8 cellular contexts compared by ENCODE assay signal in genomic region chr9:89179535-89179919, GRCh38. TPM values are rescaled to one million over a fixed set of nuclear protein-coding genes. Genes with fewer than 3 reads are reported as not detected.
DNase-seq lines count a peak whose midpoint lies in the region; ATAC-seq, FAIRE-seq and TF ChIP-seq lines count a peak whose summit lies in the region.

No MANE protein-coding gene starts in this region.

- no peak for DNase-seq in CD8-positive, alpha-beta memory T cell
- DNase-seq in NCI-H2227 treated with DMSO at 0.1 percent for 48 hours (lab: John Stamatoyannopoulos, UW) (peak; percentile 8), H1 (ENCODE audit: low read depth in 1 of 2, low spot score in 2 of 2) (no peak), natural killer cell (no peak), iPS-NIHi11 (ENCODE audit: low spot score) (no peak), HK-2 (ENCODE audit: unreplicated experiment) (no peak), SIG-M5 (lab: John Stamatoyannopoulos, UW) (no peak)

- 11% methylated on average over 6 of the region's 6 CpGs; no CpG with 5 or more reads in 1 of the 2 experiments for WGBS in H1 (ENCODE audit: extremely low coverage in 1 of 2, insufficient coverage in 1 of 2, insufficient read length in 1 of 2, insufficient replicate concordance in 2 of 2, low coverage in 1 of 2, low lambda C conversion rate in 2 of 2, missing lambda C conversion rate in 1 of 2), 2 experiments

- peak overlapping the region in 1 of 4 experiments; percentile 49; a peak in 2 of 7 replicates for H3K9ac ChIP-seq in H1 (replicated peaks in 1 of 4; ENCODE audit: extremely low read depth in 1 of 4, low read depth in 3 of 4, low read length in 3 of 4)

- H3K18ac ChIP-seq in H1 (ENCODE audit: extremely low read depth, low read length): peak overlapping the region; percentile 91

- H4K91ac ChIP-seq in H1 (replicated peaks; ENCODE audit: insufficient read length, low read length): peak overlapping the region; percentile 26

- H2AFZ ChIP-seq in H1 (ENCODE audit: low read length): peak overlapping the region; percentile 11; the same call in 1 of the 2 replicates

- no peak overlapping the region for H3K23ac ChIP-seq in H1 (ENCODE audit: insufficient read length)

- FAIRE-seq in H1 (lab: Jason Lieb, UNC): no peak

- H2BK120ac ChIP-seq in H1 (replicated peaks; ENCODE audit: low read depth, low read length): no peak overlapping the region

- no peak for TF ChIP-seq EP300 in H1 (IDR thresholded peaks at IDR 0.05; ENCODE audit: borderline replicate concordance in 1 of 2, low read depth in 2 of 2, low read length in 2 of 2)

- H3K56ac ChIP-seq in H1 (replicated peaks; ENCODE audit: insufficient read length, low read depth, low read length): no peak overlapping the region

- peak overlapping the region; percentile 10 for H3K4ac ChIP-seq in H1 (replicated peaks; ENCODE audit: insufficient read length, low read depth, low read length)

- TF ChIP-seq POLR2A in H1 (IDR thresholded peaks at IDR 0.05; ENCODE audit: control extremely low read depth in 1 of 2, low read depth in 2 of 2, low read length in 2 of 2): no peak

- CTCF ChIA-PET in CD8-positive, alpha-beta memory T cell (lab: Charles Lee): no interaction called here
- CTCF ChIA-PET in H1 (lab: Charles Lee; ENCODE audit: partially characterized antibody): no interaction called here

- 0 out of 2 replicates have a peak overlapping the region, but pooled peaks have one; percentile 50 for H2BK12ac ChIP-seq in H1 (ENCODE audit: low read depth, low read length)

- H3K14ac ChIP-seq in H1 (ENCODE audit: insufficient read length): no peak overlapping the region

- intact Hi-C loops in natural killer cell (cut with micrococcal nuclease): no loop called here

- H3K4me1 ChIP-seq in CD8-positive, alpha-beta memory T cell (ENCODE audit: insufficient read depth, low read length): peaks cover 12% of the 10 kb centered on the region
- peaks cover 6 to 21% (median 11%) of the 10 kb centered on the region in 4 experiments; a peak in 6 of 7 replicates for H3K4me1 ChIP-seq in H1 (replicated peaks in 1 of 4; ENCODE audit: control insufficient read depth in 3 of 4, insufficient read depth in 4 of 4, low read length in 3 of 4)

- peak overlapping the region; percentile 92; the same call in 1 of the 2 replicates for H2BK5ac ChIP-seq in H1 (ENCODE audit: low read depth, low read length)

- H2BK20ac ChIP-seq in H1 (ENCODE audit: low read length): peak overlapping the region; percentile 88

- H3K4me2 ChIP-seq in H1 (ENCODE audit: insufficient read depth in 1 of 2, low read depth in 2 of 2, low read length in 2 of 2): peak overlapping the region; percentile 82 to 99

- H3K36me3 Mint-ChIP-seq in CD8-positive, alpha-beta memory T cell: no peaks in the 10 kb centered on the region
- H3K36me3 Mint-ChIP-seq in natural killer cell: no peaks in the 10 kb centered on the region

- peaks cover 17% of the 10 kb centered on the region for H3K27me3 ChIP-seq in CD8-positive, alpha-beta memory T cell (ENCODE audit: insufficient read depth, low read length, poor library complexity, severe bottlenecking)
- peaks cover 0 to 36% (median 20%) of the 10 kb centered on the region in 4 experiments; a peak in 5 of 7 replicates for H3K27me3 ChIP-seq in H1 (replicated peaks in 1 of 4; ENCODE audit: control insufficient read depth in 3 of 4, extremely low read depth in 1 of 4, insufficient read depth in 3 of 4, low read length in 3 of 4)

- peak overlapping the region in 4 of 7 donors; percentile 19 to 69 (median 48) for H3K4me3 Mint-ChIP-seq in CD8-positive, alpha-beta memory T cell
- H3K4me3 Mint-ChIP-seq in natural killer cell: peak overlapping the region; percentile 75

- peaks cover 13% of the 10 kb centered on the region for H3K23me2 ChIP-seq in H1 (ENCODE audit: low read depth, low read length)

- H3K9me3 ChIP-seq in CD8-positive, alpha-beta memory T cell (ENCODE audit: low read length): no peaks in the 10 kb centered on the region
- no peaks in the 10 kb centered on the region for H3K9me3 ChIP-seq in H1 (ENCODE audit: insufficient read depth in 2 of 2, low read depth in 1 of 2, low read length in 1 of 2)

- peaks cover 29 to 67% of the 10 kb centered on the region in 2 donors for H3K27me3 Mint-ChIP-seq in CD8-positive, alpha-beta memory T cell
- peaks cover 43 to 66% of the 10 kb centered on the region in 2 donors for H3K27me3 Mint-ChIP-seq in natural killer cell (ENCODE audit: low read depth in 2 of 2)

- H3K4me1 Mint-ChIP-seq in CD8-positive, alpha-beta memory T cell: peaks cover 16 to 22% (median 17%) of the 10 kb centered on the region in 3 donors
- H3K4me1 Mint-ChIP-seq in natural killer cell: peaks cover 8 to 19% of the 10 kb centered on the region in 2 donors

- peaks cover 0 to 5% (median 0%) of the 10 kb centered on the region in 5 donors for H3K9me3 Mint-ChIP-seq in CD8-positive, alpha-beta memory T cell
- H3K9me3 Mint-ChIP-seq in natural killer cell: no peaks in the 10 kb centered on the region

- peaks cover 0 to 6% of the 10 kb centered on the region in 2 experiments; a peak in 3 of 4 replicates for H3K79me2 ChIP-seq in H1 (ENCODE audit: control insufficient read depth in 1 of 2, insufficient read depth in 2 of 2, low read length in 2 of 2)

- POLR2A ChIA-PET in CD8-positive, alpha-beta memory T cell (lab: Charles Lee): no interaction called here
- POLR2A ChIA-PET in H1 (lab: Charles Lee; ENCODE audit: partially characterized antibody): interaction anchor here (0.8 to 2.4 kb wide), 4 partner anchors 19 to 132 kb away, joined by 3 to 11 read pairs (median 6); partner anchors contain the start of gene CKS2

- TF ChIP-seq CTCF in H1 (IDR thresholded peaks at IDR 0.05; ENCODE audit: control extremely low read depth in 1 of 3, insufficient read depth in 1 of 3, low read depth in 1 of 3, low read length in 3 of 3) (no peak), natural killer cell (IDR thresholded peaks at IDR 0.05) (no peak)

- no peak overlapping the region for H4K8ac ChIP-seq in H1 (ENCODE audit: extremely low read depth, insufficient read depth, low read length)

- peak overlapping the region in 1 of 8 donors; percentile 43 for H3K27ac Mint-ChIP-seq in CD8-positive, alpha-beta memory T cell
- H3K27ac Mint-ChIP-seq in natural killer cell: no peak overlapping the region

- no peak for TF ChIP-seq RAD21 in H1 (IDR thresholded peaks at IDR 0.05 in 1 of 2, conservative IDR thresholded peaks at IDR 0.05 in 1 of 2; ENCODE audit: low read depth in 2 of 2, low read length in 2 of 2)

- no peaks in the 10 kb centered on the region for H3K79me1 ChIP-seq in H1 (ENCODE audit: low read depth, low read length)

- no peaks in the 10 kb centered on the region for H3K36me3 ChIP-seq in CD8-positive, alpha-beta memory T cell (ENCODE audit: insufficient read depth, low read length)
- H3K36me3 ChIP-seq in H1 (ENCODE audit: control insufficient read depth in 2 of 4, insufficient read depth in 4 of 4, low read length in 3 of 4): no peaks in the 10 kb centered on the region

- H2AK5ac ChIP-seq in H1 (ENCODE audit: low read depth, low read length): 0 out of 2 replicates have a peak overlapping the region, but pooled peaks have one; percentile 33

- no peak for ATAC-seq in natural killer cell
- no peak for ATAC-seq in GM18867 (IDR thresholded peaks at IDR 0.05; ENCODE audit: unreplicated experiment)

- H3K27ac ChIP-seq in CD8-positive, alpha-beta memory T cell (ENCODE audit: low read depth, low read length): no peak overlapping the region
- no peak overlapping the region for H3K27ac ChIP-seq in H1 (ENCODE audit: low read depth, low read length)

- H4K5ac ChIP-seq in H1 (ENCODE audit: insufficient read length, low read depth, low read length): no peak overlapping the region

- H4K20me1 ChIP-seq in H1 (replicated peaks in 1 of 2; ENCODE audit: control insufficient read depth in 1 of 2, insufficient read depth in 2 of 2, low read length in 2 of 2): peaks cover 0 to 3% of the 10 kb centered on the region in 2 experiments

- H2BK15ac ChIP-seq in H1 (ENCODE audit: low read length): peak overlapping the region; percentile 54; the same call in 1 of the 2 replicates

- H3K4me3 ChIP-seq in CD8-positive, alpha-beta memory T cell (ENCODE audit: low read length): peak overlapping the region; percentile 32
- peak overlapping the region; percentile 42 to 71 (median 44) for H3K4me3 ChIP-seq in H1 (ENCODE audit: extremely low read depth in 1 of 4, insufficient read depth in 2 of 4, low read depth in 3 of 4, low read length in 4 of 4)

TF ChIP-seq in H1, 55 proteins besides CTCF, POLR2A, EP300 and RAD21:
- no peak for TF ChIP-seq YY1 (IDR thresholded peaks at IDR 0.05; ENCODE audit: low read depth, low read length)
- no peak for TF ChIP-seq CTBP2 (IDR thresholded peaks at IDR 0.05; ENCODE audit: borderline replicate concordance, insufficient read depth, insufficient read length, low read length)
- TF ChIP-seq ATF3 (IDR thresholded peaks at IDR 0.05; ENCODE audit: insufficient read depth, low read depth, low read length): no peak
- TF ChIP-seq SIX5 (IDR thresholded peaks at IDR 0.05; ENCODE audit: low read depth, low read length): no peak
- 0 out of 4 replicates have a peak, but pooled peaks of 1 of the 2 experiments have one; percentile 5 for TF ChIP-seq SIN3A (conservative IDR thresholded peaks at IDR 0.05 in 1 of 2, IDR thresholded peaks at IDR 0.05 in 1 of 2; ENCODE audit: low read depth in 1 of 2, low read length in 2 of 2)
- TF ChIP-seq GTF2F1 (IDR thresholded peaks at IDR 0.05; ENCODE audit: borderline replicate concordance, low read depth, low read length): no peak
- no peak for TF ChIP-seq ZNF274 (IDR thresholded peaks at IDR 0.05; ENCODE audit: borderline replicate concordance, extremely low read depth, low read length)
- no peak for TF ChIP-seq MAX (IDR thresholded peaks at IDR 0.05)

RNA-seq across cellular contexts. Expression of gene SHC3, which starts 0.9 kb away (rescaled TPM):
- total RNA-seq in CD8-positive, alpha-beta memory T cell: not detected
- not detected for polyA plus RNA-seq in CD8-positive, alpha-beta memory T cell
- 7.1 and 8.4 TPM in 2 replicates for total RNA-seq in H1 (2021; fragmentation: NEBNext Ultra II Directional; extraction: Animal tissue kit (Norgen Biotek cat#: 25700))
- 1.2 and 1.4 TPM in 2 replicates for polyA plus RNA-seq in H1 (2011; rRNA removed)
- 1.6 TPM for polyA plus RNA-seq in H1 (2011; cell fraction: cytosol; rRNA removed)
- 3.4 TPM for polyA plus RNA-seq in H1 (2011; cell fraction: nucleus; rRNA removed)
- polyA plus RNA-seq in H1 (2012, experiment 1 of 2): 1.6 to 3.0 TPM (median 2.4 TPM) in 4 replicates
- 1.5 TPM for polyA plus RNA-seq in H1 (2012, experiment 2 of 2)
- polyA plus RNA-seq in H1 (2013, experiment 1 of 2): 4.1 TPM
- polyA plus RNA-seq in H1 (2013, experiment 2 of 2): 4.5 TPM
- polyA minus RNA-seq in H1 (2011; rRNA and poly(A)+ RNA removed): 3.2 and 3.8 TPM in 2 replicates
- polyA minus RNA-seq in H1 (2011; cell fraction: cytosol; rRNA and poly(A)+ RNA removed): 2.1 TPM
- polyA minus RNA-seq in H1 (2011; cell fraction: nucleus; rRNA and poly(A)+ RNA removed): 3.4 TPM
- under 1 TPM; 0.02 to 0.09 (median 0.08) TPM for total RNA-seq in natural killer cell
